ENCODE assay signal across 8 cellular contexts in the genomic region with DNA sequence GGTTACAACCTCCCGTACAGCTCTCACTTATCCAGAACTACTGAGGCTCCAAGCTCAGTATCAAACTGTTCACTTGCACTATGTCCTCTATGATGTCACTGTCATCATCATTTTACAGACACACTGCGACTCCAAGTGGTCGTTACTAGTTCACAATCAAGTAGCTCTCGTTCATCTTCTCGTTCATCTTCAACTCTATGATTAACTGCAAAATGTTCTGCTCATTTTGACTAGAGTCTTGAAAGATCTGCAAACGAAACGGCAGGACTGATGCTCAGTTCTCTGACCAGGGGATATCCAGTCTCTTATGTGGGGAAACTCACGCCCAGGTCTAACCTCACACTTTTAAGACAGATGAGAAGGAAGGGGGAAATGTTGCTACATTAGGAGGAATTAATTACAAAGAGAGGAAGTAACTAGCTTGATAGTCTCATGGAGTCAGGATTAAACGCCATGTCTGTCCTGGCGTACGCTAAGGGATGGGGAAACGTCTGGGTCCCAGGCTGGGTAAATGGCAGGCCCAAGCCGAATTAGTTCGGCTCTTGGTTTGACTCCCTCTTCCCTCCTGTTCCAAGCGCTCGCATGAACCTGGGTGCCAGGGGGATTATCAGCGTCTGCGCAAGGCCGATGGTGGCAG.
DNase-seq lines count a peak whose midpoint lies in the region; ATAC-seq lines count a peak whose summit lies in the region.

No MANE protein-coding gene starts in this region.

- H3K9me3 ChIP-seq in duodenal mucosa (ENCODE audit: control insufficient read depth in 1 of 2, low read length in 2 of 2) (no peaks in the 10 kb centered on the region), mucosa of rectum (ENCODE audit: control insufficient read depth in 2 of 2, low read length in 2 of 2) (no peaks in the 10 kb centered on the region)

- DNase-seq in activated T-cell treated with anti-CD3 and anti-CD28 coated beads, Interleukin-2, amount 50 U/mL, for 24 hours: no peak
- DNase-seq in activated T-cell treated with anti-CD3 and anti-CD28 coated beads, Interleukin-2, amount 50 U/mL, for 1 hour: no peak
- DNase-seq in SHP77 (lab: John Stamatoyannopoulos, UW) (peak; percentile 50 to 51), HK-2 (ENCODE audit: unreplicated experiment) (no peak)

- H3K4me1 ChIP-seq in duodenal mucosa (ENCODE audit: control insufficient read depth in 1 of 2, insufficient read depth in 2 of 2, low read length in 2 of 2): peaks cover 15 to 17% of the 10 kb centered on the region in 2 donors
- peaks cover 11 to 16% of the 10 kb centered on the region in 2 donors for H3K4me1 ChIP-seq in mucosa of rectum (ENCODE audit: control insufficient read depth in 2 of 2, insufficient read depth in 2 of 2, low read length in 2 of 2)

- peaks cover 45% of the 10 kb centered on the region for H3K36me3 Mint-ChIP-seq in activated T-cell treated with anti-CD3 and anti-CD28 coated beads, Interleukin-2, amount 50 U/mL, for 24 hours (ENCODE audit: low read depth)

- peak overlapping the region; percentile 94 for H3K4me3 Mint-ChIP-seq in activated T-cell treated with anti-CD3 and anti-CD28 coated beads, Interleukin-2, amount 50 U/mL, for 24 hours

- H3K27ac ChIP-seq in duodenal mucosa (ENCODE audit: low read depth, low read length) (peak overlapping the region; percentile 94), mucosa of rectum (ENCODE audit: low read depth in 2 of 2, low read length in 2 of 2) (peak overlapping the region; percentile 94 to 96)

- peaks cover 41% of the 10 kb centered on the region for H3K4me1 Mint-ChIP-seq in activated T-cell treated with anti-CD3 and anti-CD28 coated beads, Interleukin-2, amount 50 U/mL, for 24 hours (ENCODE audit: low read depth)

- peak overlapping the region; percentile 99 for H3K27ac Mint-ChIP-seq in activated T-cell treated with anti-CD3 and anti-CD28 coated beads, Interleukin-2, amount 50 U/mL, for 24 hours

- no peak for ATAC-seq in GM18867 (IDR thresholded peaks at IDR 0.05; ENCODE audit: unreplicated experiment)
- no peak for ATAC-seq in HG03342 (IDR thresholded peaks at IDR 0.05; ENCODE audit: unreplicated experiment)

- no peaks in the 10 kb centered on the region for H3K9me3 Mint-ChIP-seq in activated T-cell treated with anti-CD3 and anti-CD28 coated beads, Interleukin-2, amount 50 U/mL, for 24 hours

- no peaks in the 10 kb centered on the region for H3K27me3 Mint-ChIP-seq in activated T-cell treated with anti-CD3 and anti-CD28 coated beads, Interleukin-2, amount 50 U/mL, for 24 hours

- H3K27me3 ChIP-seq in duodenal mucosa (ENCODE audit: control insufficient read depth in 1 of 2, insufficient read depth in 2 of 2, low read length in 2 of 2) (no peaks in the 10 kb centered on the region), mucosa of rectum (ENCODE audit: control insufficient read depth in 2 of 2, insufficient read depth in 2 of 2, low read length in 2 of 2) (no peaks in the 10 kb centered on the region)

- peaks cover 4 to 18% of the 10 kb centered on the region in 2 donors for H3K36me3 ChIP-seq in duodenal mucosa (ENCODE audit: control insufficient read depth in 1 of 2, insufficient read depth in 2 of 2, low read length in 2 of 2)
- peaks cover 2 to 10% of the 10 kb centered on the region in 2 donors for H3K36me3 ChIP-seq in mucosa of rectum (ENCODE audit: control insufficient read depth in 2 of 2, insufficient read depth in 2 of 2, low read length in 2 of 2)

- peak overlapping the region; percentile 89 to 91 for H3K9ac ChIP-seq in duodenal mucosa (ENCODE audit: low read depth in 1 of 2, low read length in 2 of 2)
- peak overlapping the region; percentile 76 to 92 for H3K9ac ChIP-seq in mucosa of rectum (ENCODE audit: low read depth in 1 of 2, low read length in 2 of 2)

- H3K4me3 ChIP-seq in duodenal mucosa (ENCODE audit: low read depth in 1 of 2, low read length in 2 of 2) (peak overlapping the region; percentile 97 to 99), mucosa of rectum (ENCODE audit: low read length in 2 of 2) (peak overlapping the region; percentile 79 to 99)

Comparison
In these comparisons a context has a peak if more than half of its experiments do, and no peak if none do; other contexts are left out.
1. DNase-seq: peak in SHP77 (2 of 2); none in activated T-cell treated with anti-CD3 and anti-CD28 coated beads, Interleukin-2, amount 50 U/mL, for 24 hours (single experiment), activated T-cell treated with anti-CD3 and anti-CD28 coated beads, Interleukin-2, amount 50 U/mL, for 1 hour (single experiment) and HK-2 (single experiment).